Comparison of ENCODE assay signal across 10 cellular contexts in genomic region chr5:139677404-139678282, GRCh38. TPM values are rescaled to one million over a fixed set of nuclear protein-coding genes. Genes with fewer than 3 reads are reported as not detected.
A peak's percentile ranks its signal among the peaks of the same experiment; 100 is the strongest.
DNase-seq lines count a peak whose midpoint lies in the region; ATAC-seq and TF ChIP-seq lines count a peak whose summit lies in the region.
"Had no signal": no experiment of that assay in that cellular context is flagged by ENCODE, and none has a peak within 500 bp of the region (broad histone marks: within the 10 kb centered on the region; RNA-seq: fewer than 3 reads in every experiment).

No MANE protein-coding gene starts in this region.

- peaks cover 39 to 62% (median 60%) of the 10 kb centered on the region in 3 donors for H3K4me1 Mint-ChIP-seq in naive B cell
- no peaks in the 10 kb centered on the region for H3K4me1 Mint-ChIP-seq in CD4-positive, alpha-beta T cell (ENCODE audit: low read depth)
- H3K4me1 Mint-ChIP-seq in activated T-cell treated with anti-CD3 and anti-CD28 coated beads, Interleukin-2, amount 50 U/mL, for 72 hours (ENCODE audit: low read depth): no peaks in the 10 kb centered on the region

- H3K27me3 ChIP-seq in ectodermal cell (ENCODE audit: control insufficient read depth, insufficient read depth, low read length, poor library complexity, severe bottlenecking) (no peaks in the 10 kb centered on the region), tibial nerve (no peaks in the 10 kb centered on the region)
- no peaks in the 10 kb centered on the region for H3K27me3 ChIP-seq in CD4-positive, alpha-beta T cell (ENCODE audit: control insufficient read depth, insufficient read depth, low read length)
- H3K27me3 ChIP-seq: SJSA1 had no signal

- H3K4me3 ChIP-seq in ectodermal cell (ENCODE audit: insufficient read depth, low read depth, low read length): no peak overlapping the region
- H3K4me3 ChIP-seq in tibial nerve: no peak overlapping the region
- H3K4me3 ChIP-seq: SJSA1 had no signal

- POLR2A ChIA-PET in CD4-positive, alpha-beta T cell (lab: Charles Lee): no interaction called here

- WGBS in ectodermal cell, 2 experiments: 49 to 51% methylated on average over 19 of the region's 19 CpGs
- 41 to 48% methylated on average over 18 of the region's 19 CpGs for WGBS in tibial nerve, 2 donors

- peak; percentile 44 for DNase-seq in NCI-H2171 treated with DMSO at 0.1 percent for 48 hours (lab: John Stamatoyannopoulos, UW)
- no peak for DNase-seq in NCI-H2171 (lab: John Stamatoyannopoulos, UW)
- DNase-seq in naive B cell: no peak
- no peak for DNase-seq in tibial nerve (ENCODE audit: low spot score in 2 of 2)
- DNase-seq in CD4-positive, alpha-beta T cell: no peak
- no peak for DNase-seq in activated T-cell treated with anti-CD3 and anti-CD28 coated beads, Interleukin-2, amount 50 U/mL, for 72 hours
- DNase-seq: MV-4-11 had no signal

- CTCF ChIA-PET in CD4-positive, alpha-beta T cell (lab: Charles Lee): interaction anchor here (0.9 kb wide), 1 partner anchor 12 kb away, joined by 4 read pairs; no protein-coding TSS in a partner anchor

- ATAC-seq in naive B cell (ENCODE audit: low read depth in 2 of 2): no peak
- no peak for ATAC-seq in CD4-positive, alpha-beta T cell (ENCODE audit: poor library complexity)
- ATAC-seq in GM21515 (IDR thresholded peaks at IDR 0.05; ENCODE audit: unreplicated experiment): no peak
- ATAC-seq in activated T-cell treated with anti-CD3 and anti-CD28 coated beads, Interleukin-2, amount 50 U/mL, for 72 hours (replicated peaks in 1 of 2): no peak

- H3K27ac Mint-ChIP-seq in naive B cell: peak overlapping the region in 5 of 6 donors; percentile 64 to 93 (median 74)
- no peak overlapping the region for H3K27ac Mint-ChIP-seq in CD4-positive, alpha-beta T cell
- no peak overlapping the region for H3K27ac Mint-ChIP-seq in activated T-cell treated with anti-CD3 and anti-CD28 coated beads, Interleukin-2, amount 50 U/mL, for 72 hours

- peak overlapping the region in 1 of 8 donors; percentile 16 for H3K4me3 Mint-ChIP-seq in naive B cell
- H3K4me3 Mint-ChIP-seq in CD4-positive, alpha-beta T cell: no peak overlapping the region
- no peak overlapping the region for H3K4me3 Mint-ChIP-seq in activated T-cell treated with anti-CD3 and anti-CD28 coated beads, Interleukin-2, amount 50 U/mL, for 72 hours

- peaks cover 0 to 12% of the 10 kb centered on the region in 2 donors for H3K36me3 Mint-ChIP-seq in naive B cell
- H3K36me3 Mint-ChIP-seq in CD4-positive, alpha-beta T cell (ENCODE audit: low read depth): no peaks in the 10 kb centered on the region
- H3K36me3 Mint-ChIP-seq in activated T-cell treated with anti-CD3 and anti-CD28 coated beads, Interleukin-2, amount 50 U/mL, for 72 hours (ENCODE audit: insufficient read depth in 2 of 2): no peaks in the 10 kb centered on the region

- H3K9me3 Mint-ChIP-seq in naive B cell: no peaks in the 10 kb centered on the region
- H3K9me3 Mint-ChIP-seq in CD4-positive, alpha-beta T cell: no peaks in the 10 kb centered on the region
- H3K9me3 Mint-ChIP-seq in activated T-cell treated with anti-CD3 and anti-CD28 coated beads, Interleukin-2, amount 50 U/mL, for 72 hours: no peaks in the 10 kb centered on the region

- no peaks in the 10 kb centered on the region for H3K9me3 ChIP-seq in ectodermal cell (ENCODE audit: control insufficient read depth, low read length)
- no peaks in the 10 kb centered on the region for H3K9me3 ChIP-seq in tibial nerve
- H3K9me3 ChIP-seq in CD4-positive, alpha-beta T cell (ENCODE audit: control insufficient read depth, low read length): no peaks in the 10 kb centered on the region
- H3K9me3 ChIP-seq: SJSA1 had no signal

- TF ChIP-seq EP300 in tibial nerve (IDR thresholded peaks at IDR 0.05): no peak

- TF ChIP-seq POLR2A in tibial nerve (IDR thresholded peaks at IDR 0.05): no peak

- no peak for TF ChIP-seq CTCF in tibial nerve (IDR thresholded peaks at IDR 0.05)
- TF ChIP-seq CTCF in CD4-positive, alpha-beta T cell (IDR thresholded peaks at IDR 0.05): no peak

- H3K27me3 Mint-ChIP-seq in naive B cell: no peaks in the 10 kb centered on the region
- no peaks in the 10 kb centered on the region for H3K27me3 Mint-ChIP-seq in CD4-positive, alpha-beta T cell
- no peaks in the 10 kb centered on the region for H3K27me3 Mint-ChIP-seq in activated T-cell treated with anti-CD3 and anti-CD28 coated beads, Interleukin-2, amount 50 U/mL, for 72 hours (ENCODE audit: low read depth)

- H3K4me1 ChIP-seq in ectodermal cell (ENCODE audit: control insufficient read depth, insufficient read depth, low read length) (peaks cover 35% of the 10 kb centered on the region), tibial nerve (peaks cover 5 to 96% (median 74%) of the 10 kb centered on the region in 4 donors)

- intact Hi-C loops in CD4-positive, alpha-beta T cell (cut with DNase I, micrococcal nuclease): no loop called here

- H3K36me3 ChIP-seq in ectodermal cell (ENCODE audit: control insufficient read depth, insufficient read depth, low read length): no peaks in the 10 kb centered on the region
- H3K36me3 ChIP-seq in tibial nerve: peaks cover 0 to 23% (median 0%) of the 10 kb centered on the region in 3 donors

- peak overlapping the region; percentile 64 for H3K27ac ChIP-seq in ectodermal cell (ENCODE audit: insufficient read depth, low read depth, low read length, poor library complexity, severe bottlenecking)
- H3K27ac ChIP-seq in tibial nerve: peak overlapping the region; percentile 76 to 98 (median 84)
- no peak overlapping the region for H3K27ac ChIP-seq in CD4-positive, alpha-beta T cell (ENCODE audit: low read depth, low read length)
- H3K27ac ChIP-seq: SJSA1 had no signal

RNA-seq across cellular contexts. Expression of gene CXXC5, which starts 29.5 kb away (rescaled TPM):
- 45.6 TPM for polyA plus RNA-seq in ectodermal cell (2013, experiment 1 of 4)
- polyA plus RNA-seq in ectodermal cell (2013, experiment 2 of 4): 46.4 TPM
- polyA plus RNA-seq in ectodermal cell (2013, experiment 3 of 4): 36.6 TPM
- 37.7 TPM for polyA plus RNA-seq in ectodermal cell (2013, experiment 4 of 4)
- polyA plus RNA-seq in naive B cell (ENCODE audit: low read depth in 6 of 6): 100 to 1,000 TPM; 351 to 547 (median 399) TPM
- 10 to 100 TPM; 45.0 to 80.4 (median 67.0) TPM for total RNA-seq in tibial nerve
- total RNA-seq in CD4-positive, alpha-beta T cell: 1 to 10 TPM; 1.9 to 2.7 TPM
- 1 to 10 TPM; 1.2 to 1.9 TPM for total RNA-seq in activated T-cell treated with anti-CD3 and anti-CD28 coated beads, Interleukin-2, amount 50 U/mL, for 72 hours

Comparison
In these comparisons a context has a peak if more than half of its experiments do, and no peak if none do; other contexts are left out.
1. H3K27ac Mint-ChIP-seq: peak in naive B cell (5 of 6); none in CD4-positive, alpha-beta T cell (single experiment) and activated T-cell treated with anti-CD3 and anti-CD28 coated beads, Interleukin-2, amount 50 U/mL, for 72 hours (single experiment).
2. RNA of gene CXXC5, which starts 29.5 kb away (total RNA-seq): 45.0 to 80.4 TPM in tibial nerve; 1.9 to 2.7 TPM in CD4-positive, alpha-beta T cell and 1.2 to 1.9 TPM in activated T-cell treated with anti-CD3 and anti-CD28 coated beads, Interleukin-2, amount 50 U/mL, for 72 hours; every median in the first group is over 10 times any median in the second.